ENCODE assay signal across 11 cellular contexts in genomic region chr3:43388909-43389308, GRCh38.
DNase-seq lines count a peak whose midpoint lies in the region; ATAC-seq, FAIRE-seq and TF ChIP-seq lines count a peak whose summit lies in the region.
"Had no signal": no experiment of that assay in that cellular context is flagged by ENCODE, and none has a peak within 500 bp of the region (broad histone marks: within the 10 kb centered on the region; RNA-seq: fewer than 3 reads in every experiment).

No MANE protein-coding gene starts in this region.

- H3K36me3 ChIP-seq in heart left ventricle (no peaks in the 10 kb centered on the region), K562 (ENCODE audit: control insufficient read depth, insufficient read depth, low read length) (no peaks in the 10 kb centered on the region; the same call in 2 of the 3 replicates), lower lobe of right lung (no peaks in the 10 kb centered on the region), upper lobe of left lung (no peaks in the 10 kb centered on the region), PC-9 (ENCODE audit: low read depth) (no peaks in the 10 kb centered on the region)

- H3K27me3 ChIP-seq in heart left ventricle: no peaks in the 10 kb centered on the region
- H3K27me3 ChIP-seq in right cardiac atrium (ENCODE audit: control insufficient read depth, insufficient read depth): no peaks in the 10 kb centered on the region
- no peaks in the 10 kb centered on the region for H3K27me3 ChIP-seq in K562 (ENCODE audit: control insufficient read depth in 2 of 2, insufficient read depth in 2 of 2, low read length in 2 of 2)
- no peaks in the 10 kb centered on the region for H3K27me3 ChIP-seq in lower lobe of right lung (ENCODE audit: low read depth)
- no peaks in the 10 kb centered on the region for H3K27me3 ChIP-seq in upper lobe of left lung
- no peaks in the 10 kb centered on the region for H3K27me3 ChIP-seq in PC-9 (ENCODE audit: insufficient read depth, low read depth)

- no peak for TF ChIP-seq POLR2A in heart left ventricle (IDR thresholded peaks at IDR 0.05)
- no peak for TF ChIP-seq POLR2A in K562 (conservative IDR thresholded peaks at IDR 0.05)
- TF ChIP-seq POLR2A in upper lobe of left lung (IDR thresholded peaks at IDR 0.05): no peak

- H3K9ac ChIP-seq in K562 (ENCODE audit: insufficient read depth in 1 of 2, low read depth in 2 of 2, low read length in 2 of 2): no peak overlapping the region

- BruUV-seq in K562 (replicated peaks; lab: Mats Ljungman, UMichigan) (no TSS peak), PC-9 (replicated peaks; lab: Mats Ljungman, UMichigan) (no TSS peak)

- H3K4me1 ChIP-seq in heart left ventricle: peaks cover 0 to 46% (median 25%) of the 10 kb centered on the region in 12 donors
- peaks cover 15% of the 10 kb centered on the region for H3K4me1 ChIP-seq in right cardiac atrium (ENCODE audit: control insufficient read depth, insufficient read depth, low read length)
- H3K4me1 ChIP-seq in K562 (replicated peaks in 1 of 2; ENCODE audit: control insufficient read depth in 2 of 2, insufficient read depth in 2 of 2, low read length in 2 of 2): peaks cover 0 to 18% of the 10 kb centered on the region in 2 experiments; a peak in 4 of 5 replicates
- peaks cover 38% of the 10 kb centered on the region for H3K4me1 ChIP-seq in lower lobe of right lung
- H3K4me1 ChIP-seq in upper lobe of left lung: peaks cover 12 to 55% (median 31%) of the 10 kb centered on the region in 4 donors
- H3K4me1 ChIP-seq in PC-9 (replicated peaks; ENCODE audit: insufficient read depth): no peaks in the 10 kb centered on the region

- H3F3A ChIP-seq in PC-9 (ENCODE audit: insufficient read depth, low read depth): no peaks in the 10 kb centered on the region

- TF ChIP-seq CTCF in heart left ventricle (IDR thresholded peaks at IDR 0.05) (no peak), K562 (IDR thresholded peaks at IDR 0.05 in 2 of 3, conservative IDR thresholded peaks at IDR 0.05 in 1 of 3; ENCODE audit: insufficient read depth in 2 of 3, low read depth in 1 of 3, low read length in 3 of 3) (no peak), lower lobe of right lung (IDR thresholded peaks at IDR 0.05) (no peak), upper lobe of left lung (IDR thresholded peaks at IDR 0.05) (no peak), PC-9 (conservative IDR thresholded peaks at IDR 0.05) (no peak)

- H3K27ac ChIP-seq in heart left ventricle (peak overlapping the region in 11 of 12 donors; percentile 50 to 92 (median 72)), right cardiac atrium (ENCODE audit: low read length) (no peak overlapping the region), K562 (ENCODE audit: extremely low read depth, low read depth, low read length) (peak overlapping the region; percentile 43; the same call in 1 of the 3 replicates), lower lobe of right lung (peak overlapping the region; percentile 85), upper lobe of left lung (peak overlapping the region; percentile 85 to 94 (median 88)), PC-9 (no peak overlapping the region)

- in situ Hi-C loops in K562 (cut with MboI): no loop called here

- H3K9me1 ChIP-seq in K562 (ENCODE audit: control insufficient read depth, insufficient read depth, low read length): no peaks in the 10 kb centered on the region

- TF ChIP-seq EP300 in K562 (IDR thresholded peaks at IDR 0.05; ENCODE audit: low read length): no peak
- TF ChIP-seq EP300 in upper lobe of left lung (IDR thresholded peaks at IDR 0.05): no peak

- POLR2A ChIA-PET in K562 (lab: Yijun Ruan, JAX): interaction anchor here (0.6 to 2.4 kb wide), 6 partner anchors 11 to 520 kb away, joined by 3 to 11 read pairs (median 4); no protein-coding TSS in a partner anchor
- POLR2A ChIA-PET in PC-9 (lab: Charles Lee; ENCODE audit: unreplicated experiment): no interaction called here

- no peak for FAIRE-seq in K562 (lab: Jason Lieb, UNC)
- FAIRE-seq: G401.6 had no signal

- no peaks in the 10 kb centered on the region for H3K9me2 ChIP-seq in PC-9 (ENCODE audit: insufficient read depth)

- no peak for TF ChIP-seq RAD21 in K562 (CRISPR knock-in tag; conservative IDR thresholded peaks at IDR 0.05 in 1 of 2, IDR thresholded peaks at IDR 0.05 in 1 of 2)

- no peak for DNase-seq in heart left ventricle
- no peak for DNase-seq in right cardiac atrium
- DNase-seq in K562 (ENCODE audit: extremely low read depth in 1 of 4, low spot score in 3 of 4): no peak
- no peak for DNase-seq in lower lobe of right lung
- no peak for DNase-seq in upper lobe of left lung
- DNase-seq in left colon: no peak
- DNase-seq in PC-9: no peak
- no peak for DNase-seq in cortex of kidney (lab: John Stamatoyannopoulos, UW)
- DNase-seq: NCI-H1092 treated with DMSO at 0.1 percent for 48 hours, NCI-H69 had no signal

- H4K20me1 ChIP-seq in K562 (replicated peaks; ENCODE audit: control insufficient read depth, insufficient read depth, low read length): no peaks in the 10 kb centered on the region
- H4K20me1 ChIP-seq in PC-9 (ENCODE audit: insufficient read depth): no peaks in the 10 kb centered on the region

- ATAC-seq in heart left ventricle: no peak
- ATAC-seq in right cardiac atrium: no peak
- no peak for ATAC-seq in K562
- no peak for ATAC-seq in lower lobe of right lung
- no peak for ATAC-seq in upper lobe of left lung (ENCODE audit: low FRiP score in 2 of 2)
- no peak for ATAC-seq in left colon

- H3K4me2 ChIP-seq in K562 (ENCODE audit: insufficient read depth, low read length): no peak overlapping the region
- no peak overlapping the region for H3K4me2 ChIP-seq in PC-9

- H2AFZ ChIP-seq in K562 (ENCODE audit: low read depth, low read length) (no peak overlapping the region), PC-9 (no peak overlapping the region)

- H3K79me2 ChIP-seq in K562 (ENCODE audit: control insufficient read depth, insufficient read depth, low read length) (no peaks in the 10 kb centered on the region), PC-9 (ENCODE audit: low read depth) (no peaks in the 10 kb centered on the region)

- no peak overlapping the region for H3K4me3 ChIP-seq in heart left ventricle
- no peak overlapping the region for H3K4me3 ChIP-seq in right cardiac atrium (ENCODE audit: low read length)
- no peak overlapping the region for H3K4me3 ChIP-seq in K562
- no peak overlapping the region for H3K4me3 ChIP-seq in lower lobe of right lung
- H3K4me3 ChIP-seq in upper lobe of left lung: no peak overlapping the region
- no peak overlapping the region for H3K4me3 ChIP-seq in PC-9

- H3K9me3 ChIP-seq in heart left ventricle: peaks cover 0 to 13% (median 2%) of the 10 kb centered on the region in 12 donors
- H3K9me3 ChIP-seq in right cardiac atrium (ENCODE audit: control insufficient read depth, low read length): no peaks in the 10 kb centered on the region
- H3K9me3 ChIP-seq in K562 (replicated peaks; ENCODE audit: control insufficient read depth, insufficient read depth, low read depth, low read length): no peaks in the 10 kb centered on the region
- no peaks in the 10 kb centered on the region for H3K9me3 ChIP-seq in lower lobe of right lung
- H3K9me3 ChIP-seq in upper lobe of left lung: no peaks in the 10 kb centered on the region
- H3K9me3 ChIP-seq in PC-9 (ENCODE audit: insufficient read depth, low read depth): no peaks in the 10 kb centered on the region

- CTCF ChIA-PET in K562 (lab: Yijun Ruan, JAX; ENCODE audit: low intra/inter-chr PET ratio) (no interaction called here), PC-9 (lab: Charles Lee) (no interaction called here)

- intact Hi-C loops in heart left ventricle (cut with DNase I) (loop anchor here in 2 of 10 donors (10.0 kb wide), 2 partner anchors 116 to 224 kb away; no protein-coding TSS in a partner anchor), right cardiac atrium (cut with DNase I) (loop anchor here in 1 of 4 donors (10.0 kb wide), 1 partner anchor 116 kb away; no protein-coding TSS in a partner anchor), K562 (cut with micrococcal nuclease) (no loop called here), lower lobe of right lung (cut with DNase I) (no loop called here), left colon (cut with DNase I, micrococcal nuclease) (no loop called here), PC-9 (cut with micrococcal nuclease; ENCODE audit: unreplicated experiment) (no loop called here)

TF ChIP-seq in K562, 482 proteins besides CTCF, POLR2A, EP300 and RAD21 (continues in another document):
- TF ChIP-seq ZNF436 (CRISPR knock-in tag; IDR thresholded peaks at IDR 0.05) (no peak), CEBPG (CRISPR knock-in tag; IDR thresholded peaks at IDR 0.05) (no peak), CEBPG (tag; conservative IDR thresholded peaks at IDR 0.05 in 1 of 2, IDR thresholded peaks at IDR 0.05 in 1 of 2) (peak in 1 of 2 experiments; percentile 25; a peak in 1 of 4 replicates), HMBOX1 (IDR thresholded peaks at IDR 0.05) (peak; percentile 85), MAFG (tag; conservative IDR thresholded peaks at IDR 0.05) (no peak), ZNF398 (CRISPR knock-in tag; IDR thresholded peaks at IDR 0.05) (no peak)

Comparison
In these comparisons a context has a peak if more than half of its experiments do, and no peak if none do; other contexts are left out.
1. H3K27ac ChIP-seq: peak in heart left ventricle (11 of 12), K562 (single experiment), lower lobe of right lung (single experiment) and upper lobe of left lung (4 of 4); none in right cardiac atrium (single experiment) and PC-9 (single experiment).